17 cellular contexts compared by ENCODE assay signal in genomic region chr4:169665039-169665732, GRCh38. TPM values are rescaled to one million over a fixed set of nuclear protein-coding genes. Genes with fewer than 3 reads are reported as not detected.
A peak's percentile ranks its signal among the peaks of the same experiment; 100 is the strongest.
DNase-seq lines count a peak whose midpoint lies in the region; ATAC-seq and TF ChIP-seq lines count a peak whose summit lies in the region.
"Had no signal": no experiment of that assay in that cellular context is flagged by ENCODE, and none has a peak within 500 bp of the region (broad histone marks: within the 10 kb centered on the region; RNA-seq: fewer than 3 reads in every experiment).

No MANE protein-coding gene starts in this region.

- H3K27ac ChIP-seq in transverse colon = peak overlapping the region in 3 of 4 donors; percentile 69 to 89 (median 87)
- no peak overlapping the region for H3K27ac ChIP-seq in substantia nigra (ENCODE audit: low read depth, low read length, poor library complexity, severe bottlenecking)
- H3K27ac ChIP-seq: HL-60, RWPE1, thyroid gland had no signal

- peak; percentile 80 for ATAC-seq in stimulated activated naive CD8-positive, alpha-beta T cell treated with anti-CD3 and anti-CD28 coated beads, Interleukin-15, amount 100 ng/mL, for 72 hours
- no peak for ATAC-seq in stimulated activated naive CD8-positive, alpha-beta T cell treated with anti-CD3 and anti-CD28 coated beads, Interleukin-15, Interleukin-2, amounts not matched to agents 100 U/mL and 50 U/mL, for 24 hours
- no peak for ATAC-seq in T-helper 17 cell
- ATAC-seq: heart left ventricle had no signal

- H3K27ac Mint-ChIP-seq in stimulated activated naive CD8-positive, alpha-beta T cell treated with anti-CD3 and anti-CD28 coated beads, Interleukin-15, amount 100 ng/mL, for 72 hours = no peak overlapping the region
- H3K27ac Mint-ChIP-seq in T-helper 17 cell = no peak overlapping the region
- H3K27ac Mint-ChIP-seq in activated naive CD4-positive, alpha-beta T cell treated with anti-CD3 and anti-CD28 coated beads, Interleukin-2, amount 10 ng/mL, durations not matched to agents 7 days and 5 days = no peak overlapping the region

- no peak for TF ChIP-seq CTCF in transverse colon (IDR thresholded peaks at IDR 0.05)

- no peaks in the 10 kb centered on the region for H3K9me3 ChIP-seq in T-helper 17 cell (ENCODE audit: control insufficient read depth, low read length, poor library complexity, severe bottlenecking)
- no peaks in the 10 kb centered on the region for H3K9me3 ChIP-seq in transverse colon
- H3K9me3 ChIP-seq: prostate gland, thyroid gland had no signal

- peaks cover 0 to 11% of the 10 kb centered on the region in 2 donors for H3K9me3 Mint-ChIP-seq in stimulated activated naive CD8-positive, alpha-beta T cell treated with anti-CD3 and anti-CD28 coated beads, Interleukin-15, amount 100 ng/mL, for 72 hours
- no peaks in the 10 kb centered on the region for H3K9me3 Mint-ChIP-seq in activated naive CD4-positive, alpha-beta T cell treated with anti-CD3 and anti-CD28 coated beads, Interleukin-2, amount 10 ng/mL, durations not matched to agents 7 days and 5 days

- no peak overlapping the region for H3K4me3 Mint-ChIP-seq in stimulated activated naive CD8-positive, alpha-beta T cell treated with anti-CD3 and anti-CD28 coated beads, Interleukin-15, amount 100 ng/mL, for 72 hours
- peak overlapping the region; percentile 9 for H3K4me3 Mint-ChIP-seq in T-helper 17 cell
- no peak overlapping the region for H3K4me3 Mint-ChIP-seq in activated naive CD4-positive, alpha-beta T cell treated with anti-CD3 and anti-CD28 coated beads, Interleukin-2, amount 10 ng/mL, durations not matched to agents 7 days and 5 days

- H3K4me3 ChIP-seq in transverse colon = no peak overlapping the region
- H3K4me3 ChIP-seq: heart left ventricle, prostate gland, thyroid gland had no signal

- intact Hi-C loops in transverse colon (cut with DNase I; ENCODE audit: low total_unique reads) = no loop called here

- H3K27me3 Mint-ChIP-seq in stimulated activated naive CD8-positive, alpha-beta T cell treated with anti-CD3 and anti-CD28 coated beads, Interleukin-15, amount 100 ng/mL, for 72 hours = no peaks in the 10 kb centered on the region
- no peaks in the 10 kb centered on the region for H3K27me3 Mint-ChIP-seq in T-helper 17 cell
- no peaks in the 10 kb centered on the region for H3K27me3 Mint-ChIP-seq in activated naive CD4-positive, alpha-beta T cell treated with anti-CD3 and anti-CD28 coated beads, Interleukin-2, amount 10 ng/mL, durations not matched to agents 7 days and 5 days

- no peaks in the 10 kb centered on the region for H3K36me3 ChIP-seq in transverse colon
- H3K36me3 ChIP-seq: prostate gland, thyroid gland had no signal

- in situ Hi-C loops in transverse colon (cut with MboI; ENCODE audit: low pct_ligation_motif_present in 1 of 4, low pct_unique_long_range_greater_than_20kb in 1 of 4, low sequenced_read_pairs in 3 of 4) = loop anchor here in 1 of 4 donors (10.0 kb wide), 1 partner anchor 50 kb away; the partner anchor contains the start of gene NEK1

- WGBS in transverse colon (ENCODE audit: low coverage in 1 of 2), 2 donors = 38 to 40% methylated on average over 1 to 2 of the region's 2 CpGs

- no peak for DNase-seq in stimulated activated naive CD8-positive, alpha-beta T cell treated with anti-CD3 and anti-CD28 coated beads, Interleukin-15, amount 100 ng/mL, for 72 hours
- no peak for DNase-seq in stimulated activated naive CD8-positive, alpha-beta T cell treated with anti-CD3 and anti-CD28 coated beads, Interleukin-15, Interleukin-2, amounts not matched to agents 100 U/mL and 50 U/mL, for 24 hours
- DNase-seq in T-helper 17 cell (no peak), erythroblast (lab: John Stamatoyannopoulos, UW) (peak; percentile 73 to 82), transverse colon (no peak), substantia nigra (lab: John Stamatoyannopoulos, UW) (no peak)
- no peak for DNase-seq in activated CD4-positive, CD25-positive, alpha-beta regulatory T cell treated with anti-CD3 and anti-CD28 coated beads, Interleukin-2, amount 50 U/mL, for 72 hours
- no peak for DNase-seq in activated naive CD4-positive, alpha-beta T cell treated with anti-CD3 and anti-CD28 coated beads, Interleukin-2, amount 10 ng/mL, durations not matched to agents 7 days and 5 days
- DNase-seq: activated naive CD4-positive, alpha-beta T cell; AML-193; DMS53; heart left ventricle; NCI-H524 treated with DMSO at 0.1 percent for 48 hours; thyroid gland had no signal

- CTCF ChIA-PET in activated naive CD4-positive, alpha-beta T cell treated with anti-CD3 and anti-CD28 coated beads, Interleukin-2, amount 10 ng/mL, durations not matched to agents 7 days and 5 days (lab: Charles Lee) = no interaction called here

- peaks cover 9 to 65% (median 50%) of the 10 kb centered on the region in 4 donors for H3K4me1 ChIP-seq in transverse colon
- H3K4me1 ChIP-seq: prostate gland, thyroid gland had no signal

- no peaks in the 10 kb centered on the region for H3K27me3 ChIP-seq in transverse colon
- H3K27me3 ChIP-seq: heart left ventricle, thyroid gland had no signal

- TF ChIP-seq EP300 in transverse colon (IDR thresholded peaks at IDR 0.05; ENCODE audit: low read depth) = no peak

- peaks cover 18% of the 10 kb centered on the region for H3K4me1 Mint-ChIP-seq in stimulated activated naive CD8-positive, alpha-beta T cell treated with anti-CD3 and anti-CD28 coated beads, Interleukin-15, amount 100 ng/mL, for 72 hours
- H3K4me1 Mint-ChIP-seq in T-helper 17 cell = peaks cover 21% of the 10 kb centered on the region
- peaks cover 18% of the 10 kb centered on the region for H3K4me1 Mint-ChIP-seq in activated naive CD4-positive, alpha-beta T cell treated with anti-CD3 and anti-CD28 coated beads, Interleukin-2, amount 10 ng/mL, durations not matched to agents 7 days and 5 days

- no peaks in the 10 kb centered on the region for H3K36me3 Mint-ChIP-seq in T-helper 17 cell (ENCODE audit: low read depth)
- peaks cover 22% of the 10 kb centered on the region for H3K36me3 Mint-ChIP-seq in activated naive CD4-positive, alpha-beta T cell treated with anti-CD3 and anti-CD28 coated beads, Interleukin-2, amount 10 ng/mL, durations not matched to agents 7 days and 5 days

- TF ChIP-seq POLR2A in erythroblast (IDR thresholded peaks at IDR 0.05; ENCODE audit: low read length) (no peak), transverse colon (IDR thresholded peaks at IDR 0.05) (no peak)

RNA-seq across cellular contexts. Expression of gene CLCN3, which starts 44.8 kb away (rescaled TPM):
- total RNA-seq in T-helper 17 cell (10 to 100 TPM; 18.4 to 27.3 TPM), transverse colon (10 to 100 TPM; 46.8 to 91.1 (median 69.3) TPM)

RNA-seq across cellular contexts. Expression of gene NEK1, which starts 52.8 kb away (rescaled TPM):
- total RNA-seq in T-helper 17 cell = 10 to 100 TPM; 11.8 to 13.5 TPM
- 10 to 100 TPM in 2 of 4 donors, 1 to 10 TPM in 2; 7.6 to 14.9 (median 10.2) TPM for total RNA-seq in transverse colon

Comparison
In these comparisons a context has a peak if more than half of its experiments do, and no peak if none do; other contexts are left out.
1. DNase-seq: peak in erythroblast (2 of 2); none in stimulated activated naive CD8-positive, alpha-beta T cell treated with anti-CD3 and anti-CD28 coated beads, Interleukin-15, amount 100 ng/mL, for 72 hours (0 of 2), stimulated activated naive CD8-positive, alpha-beta T cell treated with anti-CD3 and anti-CD28 coated beads, Interleukin-15, Interleukin-2, amounts not matched to agents 100 U/mL and 50 U/mL, for 24 hours (single experiment), T-helper 17 cell (0 of 3), transverse colon (single experiment), activated CD4-positive, CD25-positive, alpha-beta regulatory T cell treated with anti-CD3 and anti-CD28 coated beads, Interleukin-2, amount 50 U/mL, for 72 hours (single experiment), substantia nigra (0 of 49) and activated naive CD4-positive, alpha-beta T cell treated with anti-CD3 and anti-CD28 coated beads, Interleukin-2, amount 10 ng/mL, durations not matched to agents 7 days and 5 days (single experiment).